In genomic region chr4:155978810-155979209, GRCh38 we compare ENCODE assay signal across 9 cellular contexts.
"Had no signal": no experiment of that assay in that cellular context is flagged by ENCODE, and none has a peak within 500 bp of the region (broad histone marks: within the 10 kb centered on the region; RNA-seq: fewer than 3 reads in every experiment).

No MANE protein-coding gene starts in this region.

- H3K4me2 ChIP-seq: GM23338, KMS-11 had no signal

- FAIRE-seq: H1, H54 had no signal

- ATAC-seq: GM23338 had no signal

- H3K27ac ChIP-seq: HL-60, KMS-11 had no signal

- H3K4me3 ChIP-seq: GM23338 had no signal

- DNase-seq: H9, HCEC 1CT, IMR-90, KBM-7 had no signal

- H2AFZ ChIP-seq: GM23338 had no signal

- H3K9ac ChIP-seq: KMS-11 had no signal
